In genomic region chr19:34662919-34663318, GRCh38 we compare ENCODE assay signal across 9 cellular contexts. TPM values are rescaled to one million over a fixed set of nuclear protein-coding genes. Genes with fewer than 3 reads are reported as not detected.
A peak's percentile ranks its signal among the peaks of the same experiment; 100 is the strongest.
DNase-seq lines count a peak whose midpoint lies in the region; ATAC-seq and TF ChIP-seq lines count a peak whose summit lies in the region.
"Had no signal": no experiment of that assay in that cellular context is flagged by ENCODE, and none has a peak within 500 bp of the region (broad histone marks: within the 10 kb centered on the region; RNA-seq: fewer than 3 reads in every experiment).

No MANE protein-coding gene starts in this region.

- no peaks in the 10 kb centered on the region for H3K9me3 ChIP-seq in Caco-2
- no peaks in the 10 kb centered on the region for H3K9me3 ChIP-seq in HCT116 (ENCODE audit: control insufficient read depth in 1 of 2, insufficient read depth in 1 of 2, low read depth in 1 of 2, low read length in 2 of 2)
- no peaks in the 10 kb centered on the region; the same call in 1 of the 2 replicates for H3K9me3 ChIP-seq in PC-9 (ENCODE audit: insufficient read depth, low read depth)
- H3K9me3 ChIP-seq in mammary epithelial cell (replicated peaks; ENCODE audit: insufficient read depth, low read length) = no peaks in the 10 kb centered on the region

- ATAC-seq in HCT116 = peak; percentile 98
- no peak for ATAC-seq in GM19452 (IDR thresholded peaks at IDR 0.05; ENCODE audit: unreplicated experiment)
- no peak for ATAC-seq in HG02852 (IDR thresholded peaks at IDR 0.05; ENCODE audit: unreplicated experiment)

- DNase-seq in Caco-2 (peak in 1 of 2 experiments; percentile 35), HCT116 (ENCODE audit: low read depth, low spot score) (peak; percentile 41), PC-9 (no peak), mammary epithelial cell (peak; percentile 14), progenitor cell of endocrine pancreas (ENCODE audit: low spot score, unreplicated experiment) (no peak), hepatic stellate cell (ENCODE audit: low spot score) (no peak)

- H3K27ac Mint-ChIP-seq in Caco-2 (ENCODE audit: unreplicated experiment) (no peak overlapping the region), progenitor cell of endocrine pancreas (no peak overlapping the region)

- H3K9ac ChIP-seq in HCT116 (ENCODE audit: low read length) (no peak overlapping the region), mammary epithelial cell (ENCODE audit: insufficient read depth, low read length) (no peak overlapping the region)

- RAD21 ChIA-PET in HCT116 (lab: Charles Lee; ENCODE audit: low non-redundant PET in 1 of 2, low total read pairs in 2 of 2, uncharacterized antibody in 2 of 2, unreplicated experiment in 2 of 2) = no interaction called here

- TF ChIP-seq RAD21 in HCT116 (IDR thresholded peaks at IDR 0.05; ENCODE audit: low read depth) = peak; percentile 62

- BruUV-seq in Caco-2 (replicated peaks; lab: Mats Ljungman, UMichigan) (no TSS peak), HCT116 (replicated peaks; lab: Mats Ljungman, UMichigan) (no TSS peak), PC-9 (replicated peaks; lab: Mats Ljungman, UMichigan) (no TSS peak), mammary epithelial cell (replicated peaks; lab: Mats Ljungman, UMichigan) (no TSS peak)

- in situ Hi-C loops in mammary epithelial cell (cut with MboI; ENCODE audit: low sequenced_read_pairs in 2 of 2) = no loop called here

- H3K9me3 Mint-ChIP-seq in Caco-2 (ENCODE audit: unreplicated experiment) = no peaks in the 10 kb centered on the region
- peaks cover 4% of the 10 kb centered on the region for H3K9me3 Mint-ChIP-seq in progenitor cell of endocrine pancreas (ENCODE audit: low read depth)

- CTCF ChIA-PET in Caco-2 (lab: Charles Lee) (no interaction called here), HCT116 (lab: Charles Lee) (no interaction called here), PC-9 (lab: Charles Lee) (no interaction called here), mammary epithelial cell (lab: Charles Lee; ENCODE audit: low non-redundant PET) (no interaction called here)

- H3K4me3 Mint-ChIP-seq in Caco-2 (ENCODE audit: unreplicated experiment) (no peak overlapping the region), progenitor cell of endocrine pancreas (ENCODE audit: low read depth) (no peak overlapping the region)

- H3K36me3 Mint-ChIP-seq in Caco-2 (ENCODE audit: insufficient read depth, unreplicated experiment) (no peaks in the 10 kb centered on the region), progenitor cell of endocrine pancreas (ENCODE audit: insufficient read depth) (no peaks in the 10 kb centered on the region)

- H3K27me3 ChIP-seq in Caco-2 (replicated peaks; ENCODE audit: control insufficient read depth, insufficient read depth, low read length) (no peaks in the 10 kb centered on the region), HCT116 (ENCODE audit: insufficient read depth, low read length) (no peaks in the 10 kb centered on the region), PC-9 (ENCODE audit: insufficient read depth, low read depth) (no peaks in the 10 kb centered on the region), mammary epithelial cell (ENCODE audit: insufficient read depth, low read length) (no peaks in the 10 kb centered on the region)

- dilution Hi-C loops in mammary epithelial cell (cut with HindIII; ENCODE audit: low sequenced_read_pairs) = no loop called here

- TF ChIP-seq POLR2A in HCT116 (IDR thresholded peaks at IDR 0.05; ENCODE audit: borderline replicate concordance, extremely low read depth, insufficient read depth, insufficient read length) = no peak

- H3K4me2 ChIP-seq in HCT116 (ENCODE audit: low read length) (no peak overlapping the region), PC-9 (no peak overlapping the region), mammary epithelial cell (ENCODE audit: insufficient read depth, low read depth, low read length) (no peak overlapping the region)

- no peaks in the 10 kb centered on the region for H4K20me1 ChIP-seq in HCT116 (ENCODE audit: insufficient read depth)
- H4K20me1 ChIP-seq in PC-9 (ENCODE audit: insufficient read depth) = no peaks in the 10 kb centered on the region
- H4K20me1 ChIP-seq in mammary epithelial cell (ENCODE audit: insufficient read depth, low read length) = no peaks in the 10 kb centered on the region

- H2AFZ ChIP-seq in HCT116 (ENCODE audit: low read depth, low read length, poor library complexity, severe bottlenecking) (no peak overlapping the region), PC-9 (no peak overlapping the region), mammary epithelial cell (ENCODE audit: low read depth, low read length) (no peak overlapping the region)

- H3K79me2 ChIP-seq in HCT116 (ENCODE audit: insufficient read depth, low read length) (no peaks in the 10 kb centered on the region), PC-9 (ENCODE audit: low read depth) (no peaks in the 10 kb centered on the region), mammary epithelial cell (ENCODE audit: insufficient read depth, low read length) (no peaks in the 10 kb centered on the region)

- WGBS in mammary epithelial cell (ENCODE audit: low coverage, missing lambda C conversion rate) = 53% methylated on average over 5 of the region's 5 CpGs

- H3K36me3 ChIP-seq in Caco-2 (ENCODE audit: control insufficient read depth, insufficient read depth, low read length) = no peaks in the 10 kb centered on the region
- no peaks in the 10 kb centered on the region for H3K36me3 ChIP-seq in HCT116 (ENCODE audit: control insufficient read depth in 1 of 2, insufficient read depth in 2 of 2, low read length in 2 of 2)
- no peaks in the 10 kb centered on the region for H3K36me3 ChIP-seq in PC-9 (ENCODE audit: low read depth)
- H3K36me3 ChIP-seq in mammary epithelial cell (ENCODE audit: insufficient read depth, low read length) = no peaks in the 10 kb centered on the region

- H3K27me3 Mint-ChIP-seq in Caco-2 (ENCODE audit: insufficient read depth, unreplicated experiment) (peaks cover 3% of the 10 kb centered on the region), progenitor cell of endocrine pancreas (peaks cover 3% of the 10 kb centered on the region)

- peak; percentile 15 to 24 for TF ChIP-seq CTCF in Caco-2 (IDR thresholded peaks at IDR 0.05; ENCODE audit: insufficient read depth in 1 of 2, low read depth in 1 of 2, low read length in 1 of 2, severe bottlenecking in 1 of 2, unreplicated experiment in 1 of 2)
- peak; percentile 64 to 74 (median 71); a peak in 5 of 6 replicates for TF ChIP-seq CTCF in HCT116 (IDR thresholded peaks at IDR 0.05 in 2 of 3, conservative IDR thresholded peaks at IDR 0.05 in 1 of 3; ENCODE audit: borderline replicate concordance in 1 of 3, insufficient read depth in 1 of 3, low read depth in 2 of 3, low read length in 2 of 3)
- TF ChIP-seq CTCF in PC-9 (conservative IDR thresholded peaks at IDR 0.05) = peak; percentile 58; the same call in 1 of the 2 replicates
- peak; percentile 24 to 51 for TF ChIP-seq CTCF in mammary epithelial cell (conservative IDR thresholded peaks at IDR 0.05 in 1 of 2, IDR thresholded peaks at IDR 0.05 in 1 of 2; ENCODE audit: extremely low read depth in 1 of 2, insufficient read depth in 1 of 2, low read depth in 1 of 2, low read length in 2 of 2)
- TF ChIP-seq CTCF in progenitor cell of endocrine pancreas (IDR thresholded peaks at IDR 0.05; ENCODE audit: unreplicated experiment) = peak; percentile 35

- intact Hi-C loops in Caco-2 (cut with micrococcal nuclease; ENCODE audit: unreplicated experiment) = loop anchor here (1.0 kb wide), 1 partner anchor 107 kb away; no protein-coding TSS in a partner anchor
- intact Hi-C loops in HCT116 (cut with micrococcal nuclease) = loop anchor here (1.0 kb wide), 1 partner anchor 24 kb away; no protein-coding TSS in a partner anchor
- intact Hi-C loops in PC-9 (cut with micrococcal nuclease; ENCODE audit: unreplicated experiment) = no loop called here
- intact Hi-C loops in mammary epithelial cell (cut with micrococcal nuclease) = loop anchor here (2.0 kb wide), 1 partner anchor 24 kb away; no protein-coding TSS in a partner anchor

- H3K4me1 Mint-ChIP-seq in Caco-2 (ENCODE audit: low read depth, unreplicated experiment) = no peaks in the 10 kb centered on the region
- no peaks in the 10 kb centered on the region for H3K4me1 Mint-ChIP-seq in progenitor cell of endocrine pancreas (ENCODE audit: low read depth)

- H3K9me2 ChIP-seq in HCT116 (ENCODE audit: insufficient read depth) (no peaks in the 10 kb centered on the region), PC-9 (ENCODE audit: insufficient read depth) (no peaks in the 10 kb centered on the region)

- H3K27ac ChIP-seq in HCT116 (ENCODE audit: low read depth, low read length) (no peak overlapping the region), PC-9 (no peak overlapping the region), mammary epithelial cell (ENCODE audit: insufficient read depth, low read depth, low read length) (no peak overlapping the region)
- H3K27ac ChIP-seq: SK-N-MC had no signal

- H3F3A ChIP-seq in PC-9 (ENCODE audit: insufficient read depth, low read depth) = no peaks in the 10 kb centered on the region

- no peak overlapping the region for H3K4me3 ChIP-seq in Caco-2 (ENCODE audit: low read depth, low read length)
- no peak overlapping the region for H3K4me3 ChIP-seq in HCT116 (replicated peaks in 1 of 2; ENCODE audit: low read depth in 1 of 2, low read length in 2 of 2)
- no peak overlapping the region for H3K4me3 ChIP-seq in PC-9
- no peak overlapping the region for H3K4me3 ChIP-seq in mammary epithelial cell (replicated peaks in 1 of 3; ENCODE audit: insufficient read depth in 1 of 3, low read depth in 2 of 3, low read length in 3 of 3)
- H3K4me3 ChIP-seq: SK-N-MC had no signal

- no peaks in the 10 kb centered on the region for H3K4me1 ChIP-seq in Caco-2
- H3K4me1 ChIP-seq in HCT116 (ENCODE audit: control insufficient read depth in 1 of 2, insufficient read depth in 2 of 2, low read length in 2 of 2) = peaks cover 0 to 3% of the 10 kb centered on the region in 2 experiments; a peak in 1 of 4 replicates
- no peaks in the 10 kb centered on the region for H3K4me1 ChIP-seq in PC-9 (replicated peaks; ENCODE audit: insufficient read depth)
- no peaks in the 10 kb centered on the region for H3K4me1 ChIP-seq in mammary epithelial cell (ENCODE audit: insufficient read depth, low read length)

- POLR2A ChIA-PET in Caco-2 (lab: Charles Lee) (no interaction called here), HCT116 (lab: Charles Lee) (no interaction called here), PC-9 (lab: Charles Lee; ENCODE audit: unreplicated experiment) (no interaction called here)

RNA-seq across cellular contexts. Expression of gene SCGB2B2, which starts 14.0 kb away (rescaled TPM):
- total RNA-seq in Caco-2 (2022) (0.72 and 1.00 TPM in 2 replicates), HCT116 (2021; ENCODE audit: unreplicated experiment) (0.27 TPM), PC-9 (2021) (1.4 and 1.9 TPM in 2 replicates), mammary epithelial cell (1 to 10 TPM in 1 of 2 donors, under 1 TPM in 1; 0.17 to 1.2 TPM), progenitor cell of endocrine pancreas (0.47 and 0.84 TPM in 2 replicates)
- polyA plus RNA-seq in HCT116 (2012) = 0.33 and 0.90 TPM in 2 replicates
- 0.03 TPM for polyA plus RNA-seq in mammary epithelial cell
- not detected for polyA minus RNA-seq in mammary epithelial cell

RNA-seq across cellular contexts. Expression of gene ZNF302, which starts 14.6 kb away (rescaled TPM):
- total RNA-seq in Caco-2 (2022) (28.1 and 30.1 TPM in 2 replicates), HCT116 (2021; ENCODE audit: unreplicated experiment) (9.9 TPM), PC-9 (2021) (17.5 and 19.5 TPM in 2 replicates), mammary epithelial cell (10 to 100 TPM; 12.1 to 13.8 TPM), progenitor cell of endocrine pancreas (40.1 and 41.9 TPM in 2 replicates)
- polyA plus RNA-seq in HCT116 (2012) = 2.0 and 5.7 TPM in 2 replicates
- 4.7 TPM for polyA plus RNA-seq in mammary epithelial cell
- polyA minus RNA-seq in mammary epithelial cell = 4.0 TPM

Comparison
In these comparisons a context has a peak if more than half of its experiments do, and no peak if none do; other contexts are left out.
1. DNase-seq: peak in HCT116 (single experiment) and mammary epithelial cell (single experiment); none in PC-9 (0 of 2), progenitor cell of endocrine pancreas (single experiment) and hepatic stellate cell (single experiment).
2. CTCF ChIP-seq: peak in every context shown above with its lines; median percentile 71 in HCT116; 58 in PC-9; 38 in mammary epithelial cell; 35 in progenitor cell of endocrine pancreas; 20 in Caco-2.